ENCODE assay signal across 1 cellular context in genomic region chr2:168155680-168156079, GRCh38.
TF ChIP-seq lines count a peak whose summit lies in the region.

No MANE protein-coding gene starts in this region.

TF ChIP-seq in HepG2, 621 proteins besides CTCF, POLR2A, EP300 and RAD21 (continued from another document):
- TF ChIP-seq ZBTB49 (CRISPR knock-in tag; IDR thresholded peaks at IDR 0.05; ENCODE audit: borderline replicate concordance): no peak
- no peak for TF ChIP-seq ZNF839 (CRISPR knock-in tag; IDR thresholded peaks at IDR 0.05; ENCODE audit: borderline replicate concordance)
